15 cellular contexts compared by ENCODE assay signal in the genomic region with DNA sequence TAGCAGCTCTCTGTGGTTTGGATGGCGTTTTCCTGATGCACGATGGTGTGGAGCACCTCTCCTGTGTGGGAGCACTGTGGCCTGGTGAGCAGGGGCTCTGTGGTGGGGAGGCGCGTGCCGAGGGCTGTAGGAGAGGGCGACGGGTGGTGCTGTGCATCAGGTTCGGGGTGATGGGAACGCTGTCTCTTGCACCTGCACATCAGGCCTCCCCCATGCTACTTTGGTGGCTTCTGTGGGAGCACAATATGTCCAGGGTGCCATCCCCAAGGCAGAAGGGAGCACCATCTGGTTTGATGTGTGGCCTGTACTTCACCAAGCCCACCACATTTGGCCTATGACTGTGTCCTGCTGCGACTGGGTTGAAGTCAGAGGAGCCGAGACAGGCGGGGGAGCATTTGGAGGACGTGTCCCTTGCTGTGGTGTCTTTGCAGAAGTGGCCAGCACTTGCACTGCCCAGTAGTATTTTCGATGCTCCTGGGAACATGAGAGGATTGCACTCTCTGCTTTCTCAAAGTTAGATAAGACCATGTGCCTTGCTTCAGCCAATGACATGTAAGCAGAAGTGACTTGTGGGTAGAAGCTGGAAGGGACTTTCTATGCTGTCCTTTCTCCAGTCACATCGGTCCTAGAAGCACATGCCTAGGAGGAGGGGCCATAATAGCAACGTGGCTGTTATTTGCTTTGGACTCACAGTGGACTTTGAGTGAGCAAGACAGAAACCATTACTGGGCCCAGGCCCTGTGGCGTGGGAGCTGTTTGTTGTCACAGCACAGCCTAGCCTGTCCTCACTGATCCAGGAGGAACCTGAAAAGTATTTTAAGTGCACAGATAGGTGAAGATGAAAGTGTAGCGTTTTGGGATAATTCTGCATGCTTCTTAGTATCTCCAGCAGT.
DNase-seq lines count a peak whose midpoint lies in the region; ATAC-seq and TF ChIP-seq lines count a peak whose summit lies in the region.
"Had no signal": no experiment of that assay in that cellular context is flagged by ENCODE, and none has a peak within 500 bp of the region (broad histone marks: within the 10 kb centered on the region; RNA-seq: fewer than 3 reads in every experiment).

No MANE protein-coding gene starts in this region.

- H2AK5ac ChIP-seq in neuronal stem cell (ENCODE audit: low read depth, low read length), result peak overlapping the region; percentile 20

- whole genome bisulfite sequencing in esophagus muscularis mucosa, result 88% methylated on average over 17 of the region's 18 CpGs
- WGBS in neuronal stem cell (ENCODE audit: extremely low coverage in 2 of 2, insufficient read length in 2 of 2, insufficient replicate concordance in 1 of 2), 2 donors, result no CpG with 5 or more reads among the region's 18 CpGs

- no peak overlapping the region for H3K4me3 ChIP-seq in CD4-positive, alpha-beta memory T cell (ENCODE audit: low read length in 2 of 2)
- H3K4me3 ChIP-seq in esophagus muscularis mucosa (no peak overlapping the region), neuronal stem cell (ENCODE audit: low read length in 2 of 2) (no peak overlapping the region)
- H3K4me3 ChIP-seq: MG63 had no signal

- no peak overlapping the region for H3K4ac ChIP-seq in neuronal stem cell (ENCODE audit: low read length)

- H3K9ac ChIP-seq in neuronal stem cell (ENCODE audit: low read depth, low read length, poor library complexity), result no peak overlapping the region

- intact Hi-C loops in CD4-positive, alpha-beta memory T cell (cut with micrococcal nuclease), result no loop called here
- intact Hi-C loops in esophagus muscularis mucosa (cut with DNase I), result no loop called here

- H2BK5ac ChIP-seq in neuronal stem cell (ENCODE audit: low read length), result no peak overlapping the region

- H2BK12ac ChIP-seq in neuronal stem cell (ENCODE audit: low read length), result no peak overlapping the region

- peak overlapping the region; percentile 57 for H3K18ac ChIP-seq in neuronal stem cell (ENCODE audit: low read length)

- no peak for DNase-seq in CD4-positive, alpha-beta memory T cell
- DNase-seq in esophagus muscularis mucosa (ENCODE audit: extremely low spot score) (peak; percentile 79), neuronal stem cell (ENCODE audit: low spot score) (no peak), Ammon's horn (ENCODE audit: low spot score) (no peak), RPMI8226 (no peak)
- DNase-seq: DMS 273 treated with DMSO at 0.1 percent for 48 hours, HFFc6, KG1, MG63, NCI-H2029, NCI-H510A treated with DMSO at 0.1 percent for 48 hours, SIG-M5 had no signal

- H3K9me3 ChIP-seq in CD4-positive, alpha-beta memory T cell (ENCODE audit: control insufficient read depth in 1 of 2, low read length in 2 of 2), result no peaks in the 10 kb centered on the region
- H3K9me3 ChIP-seq in KOPT-K1 (ENCODE audit: insufficient read depth, low read length, poor library complexity, severe bottlenecking) (no peaks in the 10 kb centered on the region), esophagus muscularis mucosa (no peaks in the 10 kb centered on the region), neuronal stem cell (replicated peaks in 1 of 2; ENCODE audit: control insufficient read depth in 2 of 2, insufficient read depth in 1 of 2, low read depth in 1 of 2, low read length in 2 of 2) (peaks cover 4 to 8% of the 10 kb centered on the region in 2 donors)
- H3K9me3 ChIP-seq: MG63 had no signal

- no peak for ATAC-seq in GM18907 (IDR thresholded peaks at IDR 0.05; ENCODE audit: unreplicated experiment)

- H3K79me1 ChIP-seq in neuronal stem cell (ENCODE audit: low read depth, low read length), result peaks cover 8% of the 10 kb centered on the region

- no peak overlapping the region for H2AFZ ChIP-seq in neuronal stem cell (ENCODE audit: low read length)

- CTCF ChIA-PET in CD4-positive, alpha-beta memory T cell (lab: Charles Lee; ENCODE audit: partially characterized antibody), result no interaction called here

- POLR2A ChIA-PET in CD4-positive, alpha-beta memory T cell (lab: Charles Lee; ENCODE audit: partially characterized antibody), result no interaction called here

- peak overlapping the region; percentile 53 for H3K23ac ChIP-seq in neuronal stem cell (ENCODE audit: low read depth, low read length, poor library complexity)

- peak overlapping the region in 4 of 7 donors; percentile 24 to 86 (median 51) for H3K27ac Mint-ChIP-seq in CD4-positive, alpha-beta memory T cell
- H3K27ac Mint-ChIP-seq: HFFc6 had no signal

- H3K36me3 Mint-ChIP-seq in CD4-positive, alpha-beta memory T cell, result peaks cover 0 to 4% of the 10 kb centered on the region in 2 donors

- H3K14ac ChIP-seq in neuronal stem cell (ENCODE audit: low read length), result peak overlapping the region; percentile 92

- no peak overlapping the region for H2BK15ac ChIP-seq in neuronal stem cell (ENCODE audit: low read length)

- no peak overlapping the region for H3K4me3 Mint-ChIP-seq in CD4-positive, alpha-beta memory T cell
- H3K4me3 Mint-ChIP-seq: HFFc6 had no signal

- no peaks in the 10 kb centered on the region for H3K27me3 ChIP-seq in CD4-positive, alpha-beta memory T cell (ENCODE audit: insufficient read depth, low read length)
- H3K27me3 ChIP-seq in esophagus muscularis mucosa, result no peaks in the 10 kb centered on the region
- no peaks in the 10 kb centered on the region for H3K27me3 ChIP-seq in neuronal stem cell (ENCODE audit: control insufficient read depth in 3 of 3, insufficient read depth in 3 of 3, low read depth in 1 of 3, low read length in 3 of 3)
- H3K27me3 ChIP-seq: MG63 had no signal

- peaks cover 29% of the 10 kb centered on the region for H3K4me1 ChIP-seq in CD4-positive, alpha-beta memory T cell (ENCODE audit: insufficient read depth, low read length)
- no peaks in the 10 kb centered on the region for H3K4me1 ChIP-seq in esophagus muscularis mucosa
- H3K4me1 ChIP-seq in neuronal stem cell (ENCODE audit: control insufficient read depth in 2 of 2, insufficient read depth in 1 of 2, low read depth in 1 of 2, low read length in 2 of 2), result peaks cover 15 to 17% of the 10 kb centered on the region in 2 donors

- H4K8ac ChIP-seq in neuronal stem cell (ENCODE audit: low read depth, low read length), result peak overlapping the region; percentile 43

- peaks cover 0 to 1% (median 0%) of the 10 kb centered on the region in 8 donors for H3K9me3 Mint-ChIP-seq in CD4-positive, alpha-beta memory T cell
- H3K9me3 Mint-ChIP-seq: HFFc6 had no signal

- H3K36me3 ChIP-seq in CD4-positive, alpha-beta memory T cell (ENCODE audit: insufficient read depth, low read length), result no peaks in the 10 kb centered on the region
- H3K36me3 ChIP-seq in KOPT-K1 (ENCODE audit: insufficient read depth, low read length) (no peaks in the 10 kb centered on the region), esophagus muscularis mucosa (no peaks in the 10 kb centered on the region), neuronal stem cell (replicated peaks in 1 of 2; ENCODE audit: control insufficient read depth in 2 of 2, insufficient read depth in 2 of 2, low read length in 2 of 2) (peaks cover 0 to 2% of the 10 kb centered on the region in 2 donors)
- H3K36me3 ChIP-seq: MG63 had no signal

- no peaks in the 10 kb centered on the region for H3K27me3 Mint-ChIP-seq in CD4-positive, alpha-beta memory T cell

- peaks cover 26 to 57% (median 29%) of the 10 kb centered on the region in 4 donors for H3K4me1 Mint-ChIP-seq in CD4-positive, alpha-beta memory T cell

- H3K27ac ChIP-seq in CD4-positive, alpha-beta memory T cell (ENCODE audit: low read depth, low read length), result no peak overlapping the region
- peak overlapping the region; percentile 46 for H3K27ac ChIP-seq in KOPT-K1 (ENCODE audit: low read depth, low read length, poor library complexity, severe bottlenecking)
- H3K27ac ChIP-seq in esophagus muscularis mucosa (replicated peaks in 1 of 4), result no peak overlapping the region
- no peak overlapping the region for H3K27ac ChIP-seq in neuronal stem cell (replicated peaks; ENCODE audit: low read length)
- H3K27ac ChIP-seq: HL-60 had no signal

- no peak for TF ChIP-seq EP300 in esophagus muscularis mucosa (IDR thresholded peaks at IDR 0.05)

- H3K4me2 ChIP-seq in neuronal stem cell (ENCODE audit: insufficient read depth, low read length, poor library complexity, severe bottlenecking), result no peak overlapping the region

- H4K91ac ChIP-seq in neuronal stem cell (ENCODE audit: low read depth, low read length, poor library complexity), result peak overlapping the region; percentile 48

- TF ChIP-seq POLR2A in esophagus muscularis mucosa (IDR thresholded peaks at IDR 0.05; ENCODE audit: low read depth), result no peak

- H2BK120ac ChIP-seq in neuronal stem cell (ENCODE audit: low read depth, low read length), result no peak overlapping the region

- no peak for TF ChIP-seq CTCF in esophagus muscularis mucosa (IDR thresholded peaks at IDR 0.05)
